Comparison of ENCODE assay signal across 28 cellular contexts in genomic region chr18:25799221-25799620, GRCh38.
"Had no signal": no experiment of that assay in that cellular context is flagged by ENCODE, and none has a peak within 500 bp of the region (broad histone marks: within the 10 kb centered on the region; RNA-seq: fewer than 3 reads in every experiment).

No MANE protein-coding gene starts in this region.

- H3K4me1 Mint-ChIP-seq: naive thymus-derived CD8-positive, alpha-beta T cell; neural crest cell; stimulated activated memory B cell treated with anti-CD40 and anti-IgM and Interleukin-4, amounts not matched to agents 10 μg/mL and 1 μg/mL and 100 μg/mL, for 72 hours; stimulated activated naive CD8-positive, alpha-beta T cell treated with anti-CD3 and anti-CD28 coated beads, Interleukin-15, amount 100 ng/mL, for 72 hours had no signal

- H3K9me3 ChIP-seq: left ventricle myocardium inferior, mucosa of descending colon, pancreas, prostate gland, testis, thyroid gland, transverse colon, upper lobe of left lung, vagina had no signal

- H3K4me1 ChIP-seq: left ventricle myocardium inferior, pancreas, prostate gland, testis, thyroid gland, transverse colon, upper lobe of left lung, vagina had no signal

- DNase-seq: islet precursor cell; left ventricle myocardium inferior; midbrain; mucosa of descending colon; naive thymus-derived CD8-positive, alpha-beta T cell; nucleus accumbens; pancreas; posterior cingulate gyrus; retina; right cardiac atrium; small intestine; stimulated activated CD4-positive, alpha-beta T cell treated with anti-CD3 and anti-CD28 coated beads, Interleukin-1b, Interleukin-23, amount 100 ng/mL, for 48 hours; stimulated activated CD4-positive, alpha-beta T cell treated with anti-CD3 and anti-CD28 coated beads, Interleukin-2, amount 100 ng/mL, for 48 hours; stimulated activated CD4-positive, alpha-beta T cell treated with anti-CD3 and anti-CD28 coated beads, Interleukin-4, amount 100 ng/mL, for 4 hours; stimulated activated CD8-positive, alpha-beta memory T cell treated with anti-CD3 and anti-CD28 coated beads, Interleukin-4, amount 100 ng/mL, for 48 hours; stimulated activated naive CD4-positive, alpha-beta T cell treated with Interleukin-2 at 50 U/mL for 16 hours; stimulated activated naive CD8-positive, alpha-beta T cell treated with anti-CD3 and anti-CD28 coated beads, Interleukin-15, amount 100 ng/mL, for 72 hours; testis; thyroid gland; transverse colon; upper lobe of left lung had no signal

- H3K4me3 ChIP-seq: left ventricle myocardium inferior, lung, mucosa of descending colon, pancreas, prostate gland, testis, thyroid gland, transverse colon, upper lobe of left lung, vagina had no signal

- H3K4me3 Mint-ChIP-seq: naive thymus-derived CD8-positive, alpha-beta T cell; nephron; neural crest cell; stimulated activated memory B cell treated with anti-CD40 and anti-IgM and Interleukin-4, amounts not matched to agents 10 μg/mL and 1 μg/mL and 100 μg/mL, for 72 hours; stimulated activated naive CD8-positive, alpha-beta T cell treated with anti-CD3 and anti-CD28 coated beads, Interleukin-15, amount 100 ng/mL, for 72 hours had no signal

- H3K27me3 ChIP-seq: pancreas, testis, thyroid gland, transverse colon, upper lobe of left lung, vagina had no signal

- H3K27ac Mint-ChIP-seq: naive thymus-derived CD8-positive, alpha-beta T cell; stimulated activated memory B cell treated with anti-CD40 and anti-IgM and Interleukin-4, amounts not matched to agents 10 μg/mL and 1 μg/mL and 100 μg/mL, for 72 hours; stimulated activated naive CD8-positive, alpha-beta T cell treated with anti-CD3 and anti-CD28 coated beads, Interleukin-15, amount 100 ng/mL, for 72 hours had no signal

- H3K36me3 Mint-ChIP-seq: naive thymus-derived CD8-positive, alpha-beta T cell; stimulated activated memory B cell treated with anti-CD40 and anti-IgM and Interleukin-4, amounts not matched to agents 10 μg/mL and 1 μg/mL and 100 μg/mL, for 72 hours had no signal

- H3K27ac ChIP-seq: left ventricle myocardium inferior, pancreas, prostate gland, testis, thyroid gland, transverse colon, upper lobe of left lung, vagina had no signal

- ATAC-seq: mucosa of descending colon; naive thymus-derived CD8-positive, alpha-beta T cell; pancreas; right cardiac atrium; sciatic nerve; stimulated activated memory B cell treated with anti-CD40 and anti-IgM and Interleukin-4, amounts not matched to agents 10 μg/mL and 1 μg/mL and 100 μg/mL, for 72 hours; stimulated activated naive CD8-positive, alpha-beta T cell treated with anti-CD3 and anti-CD28 coated beads, Interleukin-15, amount 100 ng/mL, for 72 hours had no signal

- H3K36me3 ChIP-seq: left ventricle myocardium inferior, pancreas, prostate gland, thyroid gland, transverse colon, upper lobe of left lung, vagina had no signal
